15 cellular contexts compared by ENCODE assay signal in genomic region chr12:110311903-110312302, GRCh38. TPM values are rescaled to one million over a fixed set of nuclear protein-coding genes. Genes with fewer than 3 reads are reported as not detected.
DNase-seq lines count a peak whose midpoint lies in the region; ATAC-seq and TF ChIP-seq lines count a peak whose summit lies in the region.
"Had no signal": no experiment of that assay in that cellular context is flagged by ENCODE, and none has a peak within 500 bp of the region (broad histone marks: within the 10 kb centered on the region; RNA-seq: fewer than 3 reads in every experiment).

No MANE protein-coding gene starts in this region.

- no peak overlapping the region for H3K4me3 Mint-ChIP-seq in activated CD4-positive, alpha-beta T cell treated with anti-CD3 and anti-CD28 coated beads, Interleukin-2, amount 10 ng/mL, durations not matched to agents 7 days and 5 days
- peak overlapping the region in 4 of 8 donors; percentile 11 to 77 (median 32) for H3K4me3 Mint-ChIP-seq in CD4-positive, alpha-beta memory T cell
- no peak overlapping the region for H3K4me3 Mint-ChIP-seq in activated CD8-positive, alpha-beta T cell treated with anti-CD3 and anti-CD28 coated beads for 36 hours
- no peak overlapping the region for H3K4me3 Mint-ChIP-seq in naive thymus-derived CD8-positive, alpha-beta T cell
- H3K4me3 Mint-ChIP-seq: activated T-cell treated with anti-CD3 and anti-CD28 coated beads, Interleukin-2, amount 50 U/mL, for 4 hours had no signal

- H3K27ac ChIP-seq in CD4-positive, alpha-beta memory T cell (ENCODE audit: low read depth, low read length): no peak overlapping the region
- H3K27ac ChIP-seq: ovary had no signal

- peaks cover 84% of the 10 kb centered on the region for H3K4me1 ChIP-seq in CD4-positive, alpha-beta memory T cell (ENCODE audit: insufficient read depth, low read length)

- H3K27me3 ChIP-seq in CD4-positive, alpha-beta memory T cell (ENCODE audit: insufficient read depth, low read length): no peaks in the 10 kb centered on the region
- H3K27me3 ChIP-seq: heart right ventricle, ovary had no signal

- peak overlapping the region; percentile 74 for H3K27ac Mint-ChIP-seq in activated CD4-positive, alpha-beta T cell treated with anti-CD3 and anti-CD28 coated beads, Interleukin-2, amount 10 ng/mL, durations not matched to agents 7 days and 5 days
- peak overlapping the region; percentile 7 to 87 (median 85) for H3K27ac Mint-ChIP-seq in CD4-positive, alpha-beta memory T cell
- peak overlapping the region; percentile 73 for H3K27ac Mint-ChIP-seq in activated CD8-positive, alpha-beta T cell treated with anti-CD3 and anti-CD28 coated beads for 36 hours
- H3K27ac Mint-ChIP-seq in naive thymus-derived CD8-positive, alpha-beta T cell: peak overlapping the region in 6 of 10 donors; percentile 17 to 63 (median 43)

- ATAC-seq in activated CD8-positive, alpha-beta T cell treated with anti-CD3 and anti-CD28 coated beads for 36 hours: no peak
- no peak for ATAC-seq in naive thymus-derived CD8-positive, alpha-beta T cell
- ATAC-seq in GM19035 (IDR thresholded peaks at IDR 0.05; ENCODE audit: unreplicated experiment): no peak
- ATAC-seq: activated T-cell treated with anti-CD3 and anti-CD28 coated beads, Interleukin-2, amount 50 U/mL, for 4 hours had no signal

- peaks cover 59% of the 10 kb centered on the region for H3K4me1 Mint-ChIP-seq in activated CD4-positive, alpha-beta T cell treated with anti-CD3 and anti-CD28 coated beads, Interleukin-2, amount 10 ng/mL, durations not matched to agents 7 days and 5 days
- peaks cover 46 to 81% (median 68%) of the 10 kb centered on the region in 4 donors for H3K4me1 Mint-ChIP-seq in CD4-positive, alpha-beta memory T cell
- H3K4me1 Mint-ChIP-seq in activated CD8-positive, alpha-beta T cell treated with anti-CD3 and anti-CD28 coated beads for 36 hours (ENCODE audit: low read depth): peaks cover 62% of the 10 kb centered on the region
- H3K4me1 Mint-ChIP-seq in naive thymus-derived CD8-positive, alpha-beta T cell: peaks cover 21 to 63% (median 54%) of the 10 kb centered on the region in 4 donors

- H3K9me3 ChIP-seq in CD4-positive, alpha-beta memory T cell (ENCODE audit: control insufficient read depth in 1 of 2, low read length in 2 of 2): no peaks in the 10 kb centered on the region
- H3K9me3 ChIP-seq: heart right ventricle, ovary had no signal

- TF ChIP-seq CTCF in activated CD8-positive, alpha-beta T cell treated with anti-CD3 and anti-CD28 coated beads for 36 hours (IDR thresholded peaks at IDR 0.05): no peak

- CTCF ChIA-PET in activated CD4-positive, alpha-beta T cell treated with anti-CD3 and anti-CD28 coated beads, Interleukin-2, amount 10 ng/mL, durations not matched to agents 7 days and 5 days (lab: Charles Lee): interaction anchor here (0.6 to 4.3 kb wide), 3 partner anchors 9 to 156 kb away, joined by 3 to 18 read pairs (median 3); no protein-coding TSS in a partner anchor
- CTCF ChIA-PET in CD4-positive, alpha-beta memory T cell (lab: Charles Lee; ENCODE audit: partially characterized antibody): interaction anchor here (0.7 to 1.9 kb wide), 3 partner anchors 16 to 152 kb away, joined by 3 to 6 read pairs (median 3); no protein-coding TSS in a partner anchor
- CTCF ChIA-PET in activated CD8-positive, alpha-beta T cell treated with anti-CD3 and anti-CD28 coated beads for 36 hours (lab: Charles Lee): interaction anchor here (1.0 to 1.2 kb wide), 2 partner anchors 10 to 120 kb away, joined by 4 read pairs; no protein-coding TSS in a partner anchor

- intact Hi-C loops in CD4-positive, alpha-beta memory T cell (cut with micrococcal nuclease): no loop called here
- intact Hi-C loops in activated CD8-positive, alpha-beta T cell treated with anti-CD3 and anti-CD28 coated beads for 36 hours (cut with micrococcal nuclease): no loop called here

- DNase-seq in activated CD4-positive, alpha-beta T cell treated with anti-CD3 and anti-CD28 coated beads, Interleukin-2, amount 10 ng/mL, durations not matched to agents 7 days and 5 days: no peak
- no peak for DNase-seq in activated CD4-positive, alpha-beta T cell treated with anti-CD3 and anti-CD28 coated beads, Interleukin-2, amount 50 U/mL, for 1 hour
- no peak for DNase-seq in CD4-positive, alpha-beta memory T cell
- no peak for DNase-seq in activated CD8-positive, alpha-beta T cell treated with anti-CD3 and anti-CD28 coated beads for 36 hours
- no peak for DNase-seq in naive thymus-derived CD8-positive, alpha-beta T cell
- DNase-seq in NCI-H526 (lab: John Stamatoyannopoulos, UW) (no peak), epidermal melanocyte (ENCODE audit: insufficient read length, low spot score) (no peak)
- DNase-seq: activated CD4-positive, CD25-positive, alpha-beta regulatory T cell treated with anti-CD3 and anti-CD28 coated beads, Interleukin-2, amount 50 U/mL, for 72 hours; activated T-cell treated with anti-CD3 and anti-CD28 coated beads, Interleukin-2, amount 50 U/mL, for 4 hours; heart right ventricle; NCI-H2081; RPMI8226 had no signal

- H3K36me3 Mint-ChIP-seq in activated CD4-positive, alpha-beta T cell treated with anti-CD3 and anti-CD28 coated beads, Interleukin-2, amount 10 ng/mL, durations not matched to agents 7 days and 5 days (ENCODE audit: low read depth): peaks cover 60% of the 10 kb centered on the region
- H3K36me3 Mint-ChIP-seq in CD4-positive, alpha-beta memory T cell: peaks cover 24 to 52% of the 10 kb centered on the region in 2 donors
- peaks cover 52% of the 10 kb centered on the region for H3K36me3 Mint-ChIP-seq in activated CD8-positive, alpha-beta T cell treated with anti-CD3 and anti-CD28 coated beads for 36 hours (ENCODE audit: low read depth)
- H3K36me3 Mint-ChIP-seq in naive thymus-derived CD8-positive, alpha-beta T cell: peaks cover 0 to 71% (median 4%) of the 10 kb centered on the region in 3 donors

- no peak overlapping the region for H3K4me3 ChIP-seq in CD4-positive, alpha-beta memory T cell (ENCODE audit: low read length in 2 of 2)
- H3K4me3 ChIP-seq: heart right ventricle, ovary, skin epidermis had no signal

- H3K27me3 Mint-ChIP-seq in activated CD4-positive, alpha-beta T cell treated with anti-CD3 and anti-CD28 coated beads, Interleukin-2, amount 10 ng/mL, durations not matched to agents 7 days and 5 days: no peaks in the 10 kb centered on the region
- no peaks in the 10 kb centered on the region for H3K27me3 Mint-ChIP-seq in CD4-positive, alpha-beta memory T cell
- H3K27me3 Mint-ChIP-seq in activated CD8-positive, alpha-beta T cell treated with anti-CD3 and anti-CD28 coated beads for 36 hours: no peaks in the 10 kb centered on the region
- no peaks in the 10 kb centered on the region for H3K27me3 Mint-ChIP-seq in naive thymus-derived CD8-positive, alpha-beta T cell

- POLR2A ChIA-PET in activated CD4-positive, alpha-beta T cell treated with anti-CD3 and anti-CD28 coated beads, Interleukin-2, amount 10 ng/mL, durations not matched to agents 7 days and 5 days (lab: Charles Lee): no interaction called here
- POLR2A ChIA-PET in CD4-positive, alpha-beta memory T cell (lab: Charles Lee; ENCODE audit: partially characterized antibody): interaction anchor here (1.0 to 1.6 kb wide), 2 partner anchors 30 to 32 kb away, joined by 4 to 5 read pairs; no protein-coding TSS in a partner anchor
- POLR2A ChIA-PET in activated CD8-positive, alpha-beta T cell treated with anti-CD3 and anti-CD28 coated beads for 36 hours (lab: Charles Lee): interaction anchor here (1.0 to 1.3 kb wide), 3 partner anchors 8 to 10 kb away, joined by 3 to 4 read pairs (median 3); no protein-coding TSS in a partner anchor
- POLR2A ChIA-PET in naive thymus-derived CD8-positive, alpha-beta T cell (lab: Charles Lee): interaction anchor here (0.5 kb wide), 1 partner anchor 104 kb away, joined by 3 read pairs; no protein-coding TSS in a partner anchor

- no peaks in the 10 kb centered on the region for H3K36me3 ChIP-seq in CD4-positive, alpha-beta memory T cell (ENCODE audit: insufficient read depth, low read length)
- H3K36me3 ChIP-seq: ovary had no signal

- no peaks in the 10 kb centered on the region for H3K9me3 Mint-ChIP-seq in activated CD4-positive, alpha-beta T cell treated with anti-CD3 and anti-CD28 coated beads, Interleukin-2, amount 10 ng/mL, durations not matched to agents 7 days and 5 days
- H3K9me3 Mint-ChIP-seq in CD4-positive, alpha-beta memory T cell: no peaks in the 10 kb centered on the region
- no peaks in the 10 kb centered on the region for H3K9me3 Mint-ChIP-seq in activated CD8-positive, alpha-beta T cell treated with anti-CD3 and anti-CD28 coated beads for 36 hours
- no peaks in the 10 kb centered on the region for H3K9me3 Mint-ChIP-seq in naive thymus-derived CD8-positive, alpha-beta T cell
- H3K9me3 Mint-ChIP-seq: activated T-cell treated with anti-CD3 and anti-CD28 coated beads, Interleukin-2, amount 50 U/mL, for 4 hours had no signal

RNA-seq across cellular contexts. Expression of gene ATP2A2, which starts 30.9 kb away (rescaled TPM):
- total RNA-seq in activated CD4-positive, alpha-beta T cell treated with anti-CD3 and anti-CD28 coated beads, Interleukin-2, amount 10 ng/mL, durations not matched to agents 7 days and 5 days: 100 to 1,000 TPM; 126 to 131 TPM
- total RNA-seq in CD4-positive, alpha-beta memory T cell: 10 to 100 TPM; 90.4 to 91.0 TPM
- polyA plus RNA-seq in CD4-positive, alpha-beta memory T cell: 1 to 10 TPM; 1.8 to 5.5 TPM
- total RNA-seq in activated CD8-positive, alpha-beta T cell treated with anti-CD3 and anti-CD28 coated beads for 36 hours: 100 to 1,000 TPM; 107 to 111 TPM
- 10 to 100 TPM; 69.3 to 75.6 TPM for total RNA-seq in naive thymus-derived CD8-positive, alpha-beta T cell
- 1 to 10 TPM; 1.7 to 2.0 (median 1.9) TPM for polyA plus RNA-seq in naive thymus-derived CD8-positive, alpha-beta T cell
